Comparison of ENCODE assay signal across 9 cellular contexts in genomic region chr3:192571197-192571791, GRCh38.
DNase-seq lines count a peak whose midpoint lies in the region; ATAC-seq and TF ChIP-seq lines count a peak whose summit lies in the region.
"Had no signal": no experiment of that assay in that cellular context is flagged by ENCODE, and none has a peak within 500 bp of the region (broad histone marks: within the 10 kb centered on the region; RNA-seq: fewer than 3 reads in every experiment).

No MANE protein-coding gene starts in this region.

- H3K27me3 ChIP-seq in BJ (ENCODE audit: control insufficient read depth, insufficient read depth, low read length) (no peaks in the 10 kb centered on the region), foreskin keratinocyte (peaks cover 12% of the 10 kb centered on the region), rectal smooth muscle tissue (ENCODE audit: control insufficient read depth, insufficient read depth, low read length) (no peaks in the 10 kb centered on the region)

- H3K27ac Mint-ChIP-seq in IgD-negative memory B cell, result no peak overlapping the region
- H3K27ac Mint-ChIP-seq: stimulated activated naive CD8-positive, alpha-beta T cell treated with anti-CD3 and anti-CD28 coated beads, Interleukin-15, Interleukin-2, amounts not matched to agents 100 ng/mL and 50 ng/mL, for 24 hours had no signal

- H3K4me3 Mint-ChIP-seq in IgD-negative memory B cell, result peak overlapping the region; percentile 10 to 68 (median 54)
- H3K4me3 Mint-ChIP-seq: stimulated activated naive CD8-positive, alpha-beta T cell treated with anti-CD3 and anti-CD28 coated beads, Interleukin-15, Interleukin-2, amounts not matched to agents 100 ng/mL and 50 ng/mL, for 24 hours had no signal

- H3K27me3 Mint-ChIP-seq in IgD-negative memory B cell, result peaks cover 19% of the 10 kb centered on the region

- no peak overlapping the region for H3K27ac ChIP-seq in foreskin keratinocyte
- no peak overlapping the region for H3K27ac ChIP-seq in rectal smooth muscle tissue (ENCODE audit: low read depth, low read length)

- H3K9me3 Mint-ChIP-seq in IgD-negative memory B cell, result peaks cover 0 to 3% (median 2%) of the 10 kb centered on the region in 3 donors

- DNase-seq in BJ (ENCODE audit: low read depth), result no peak
- peak in 1 of 2 donors; percentile 47 for DNase-seq in foreskin keratinocyte
- no peak for DNase-seq in GM10266 (ENCODE audit: extremely low spot score)

- peaks cover 0 to 6% (median 5%) of the 10 kb centered on the region in 3 donors for H3K4me1 Mint-ChIP-seq in IgD-negative memory B cell

- peak overlapping the region; percentile 27 for H3K4me3 ChIP-seq in BJ (ENCODE audit: low read depth, low read length)
- H3K4me3 ChIP-seq in WI38 (ENCODE audit: low read depth, low read length), result peak overlapping the region; percentile 32
- peak overlapping the region; percentile 49 for H3K4me3 ChIP-seq in rectal smooth muscle tissue (ENCODE audit: low read length)

- CTCF ChIA-PET in BJ (lab: Yijun Ruan, JAX), result interaction anchor here (1.2 kb wide), 1 partner anchor 1001 kb away, joined by 3 read pairs; no protein-coding TSS in a partner anchor

- H3K4me1 ChIP-seq in foreskin keratinocyte, result peaks cover 6% of the 10 kb centered on the region
- no peaks in the 10 kb centered on the region for H3K4me1 ChIP-seq in rectal smooth muscle tissue (ENCODE audit: control insufficient read depth, insufficient read depth, low read length)

- H3K36me3 Mint-ChIP-seq in IgD-negative memory B cell, result no peaks in the 10 kb centered on the region

- POLR2A ChIA-PET in BJ (lab: Charles Lee), result no interaction called here

- TF ChIP-seq CTCF in BJ (IDR thresholded peaks at IDR 0.05; ENCODE audit: insufficient read depth, low read depth, low read length) (no peak), WI38 (IDR thresholded peaks at IDR 0.05; ENCODE audit: low read depth, low read length) (no peak), foreskin keratinocyte (conservative IDR thresholded peaks at IDR 0.05) (no peak), GM10266 (IDR thresholded peaks at IDR 0.05; ENCODE audit: control insufficient read depth, insufficient read depth, low read depth, missing control alignments) (no peak)

- H3K9ac ChIP-seq in rectal smooth muscle tissue (ENCODE audit: low read length), result no peak overlapping the region

- ATAC-seq in foreskin keratinocyte (peak; percentile 89), HG02973 (IDR thresholded peaks at IDR 0.05; ENCODE audit: unreplicated experiment) (no peak), GM21515 (IDR thresholded peaks at IDR 0.05; ENCODE audit: unreplicated experiment) (no peak)

- no peaks in the 10 kb centered on the region for H3K36me3 ChIP-seq in BJ (ENCODE audit: control insufficient read depth, insufficient read depth, low read length)
- no peaks in the 10 kb centered on the region for H3K36me3 ChIP-seq in rectal smooth muscle tissue (ENCODE audit: control insufficient read depth, insufficient read depth, low read length)
